In genomic region chr1:109193653-109194590, GRCh38 we compare ENCODE assay signal across 8 cellular contexts. TPM values are rescaled to one million over a fixed set of nuclear protein-coding genes. Genes with fewer than 3 reads are reported as not detected.
DNase-seq lines count a peak whose midpoint lies in the region; ATAC-seq and TF ChIP-seq lines count a peak whose summit lies in the region.

No MANE protein-coding gene starts in this region.

- TF ChIP-seq CTCF in epithelial cell of esophagus (IDR thresholded peaks at IDR 0.05; ENCODE audit: insufficient read depth, low read depth, low read length, missing control alignments), result peak; percentile 90
- TF ChIP-seq CTCF in prostate gland (IDR thresholded peaks at IDR 0.05), result peak in 3 of 4 experiments; percentile 51 to 63 (median 55)

- H3K4me3 ChIP-seq in epithelial cell of esophagus (ENCODE audit: low read length), result no peak overlapping the region
- no peak overlapping the region for H3K4me3 ChIP-seq in prostate gland

- DNase-seq in AG20443 (ENCODE audit: low spot score) (peak; percentile 40), NCI-H2171 (lab: John Stamatoyannopoulos, UW) (peak; percentile 24), epithelial cell of esophagus (ENCODE audit: low read depth) (peak; percentile 58), prostate gland (ENCODE audit: low spot score) (no peak), posterior vena cava (ENCODE audit: low spot score) (no peak)
- peak; percentile 20 to 38 for DNase-seq in activated CD4-positive, alpha-beta T cell treated with anti-CD3 and anti-CD28 coated beads, Interleukin-2, amount 50 U/mL, for 24 hours (ENCODE audit: low read depth in 1 of 2, low spot score in 1 of 2)

- intact Hi-C loops in prostate gland (cut with DNase I) (no loop called here), posterior vena cava (cut with DNase I) (no loop called here)

- no peaks in the 10 kb centered on the region for H3K27me3 ChIP-seq in prostate gland (replicated peaks; ENCODE audit: insufficient read depth)

- H3K9me3 ChIP-seq in prostate gland, result no peaks in the 10 kb centered on the region

- no peaks in the 10 kb centered on the region for H3K4me1 ChIP-seq in prostate gland (replicated peaks)

- TF ChIP-seq POLR2A in prostate gland (IDR thresholded peaks at IDR 0.05), result no peak

- no peak overlapping the region for H3K27ac ChIP-seq in prostate gland

- WGBS in prostate gland, result 71% methylated on average over 14 of the region's 14 CpGs

- ATAC-seq in GM18511 (IDR thresholded peaks at IDR 0.05; ENCODE audit: unreplicated experiment), result peak; percentile 66
- no peak for ATAC-seq in HG03135 (IDR thresholded peaks at IDR 0.05; ENCODE audit: unreplicated experiment)

- H3K36me3 ChIP-seq in prostate gland, result peaks cover 0 to 5% of the 10 kb centered on the region in 2 donors

RNA-seq across cellular contexts. Expression of gene SARS1, which starts 19.8 kb away (rescaled TPM):
- total RNA-seq in prostate gland, result 100 to 1,000 TPM; 123 to 132 TPM
- 100 to 1,000 TPM; 131 to 132 TPM for total RNA-seq in posterior vena cava

RNA-seq across cellular contexts. Expression of gene CELSR2, which starts 55.4 kb away (rescaled TPM):
- total RNA-seq in prostate gland, result 100 to 1,000 TPM in 1 of 2 donors, 10 to 100 TPM in 1; 18.8 to 118 TPM
- total RNA-seq in posterior vena cava, result 1 to 10 TPM; 2.8 to 3.3 TPM

Comparison
In these comparisons a context has a peak if more than half of its experiments do, and no peak if none do; other contexts are left out.
1. DNase-seq: peak in AG20443 (single experiment), NCI-H2171 (single experiment), activated CD4-positive, alpha-beta T cell treated with anti-CD3 and anti-CD28 coated beads, Interleukin-2, amount 50 U/mL, for 24 hours (2 of 2) and epithelial cell of esophagus (single experiment); none in prostate gland (single experiment) and posterior vena cava (single experiment).
2. RNA of gene CELSR2, which starts 55.4 kb away (total RNA-seq): 18.8 to 118 TPM in prostate gland; 2.8 to 3.3 TPM in posterior vena cava; every median in the first group is over 4 times any median in the second.